ENCODE assay signal across 18 cellular contexts in the genomic region with DNA sequence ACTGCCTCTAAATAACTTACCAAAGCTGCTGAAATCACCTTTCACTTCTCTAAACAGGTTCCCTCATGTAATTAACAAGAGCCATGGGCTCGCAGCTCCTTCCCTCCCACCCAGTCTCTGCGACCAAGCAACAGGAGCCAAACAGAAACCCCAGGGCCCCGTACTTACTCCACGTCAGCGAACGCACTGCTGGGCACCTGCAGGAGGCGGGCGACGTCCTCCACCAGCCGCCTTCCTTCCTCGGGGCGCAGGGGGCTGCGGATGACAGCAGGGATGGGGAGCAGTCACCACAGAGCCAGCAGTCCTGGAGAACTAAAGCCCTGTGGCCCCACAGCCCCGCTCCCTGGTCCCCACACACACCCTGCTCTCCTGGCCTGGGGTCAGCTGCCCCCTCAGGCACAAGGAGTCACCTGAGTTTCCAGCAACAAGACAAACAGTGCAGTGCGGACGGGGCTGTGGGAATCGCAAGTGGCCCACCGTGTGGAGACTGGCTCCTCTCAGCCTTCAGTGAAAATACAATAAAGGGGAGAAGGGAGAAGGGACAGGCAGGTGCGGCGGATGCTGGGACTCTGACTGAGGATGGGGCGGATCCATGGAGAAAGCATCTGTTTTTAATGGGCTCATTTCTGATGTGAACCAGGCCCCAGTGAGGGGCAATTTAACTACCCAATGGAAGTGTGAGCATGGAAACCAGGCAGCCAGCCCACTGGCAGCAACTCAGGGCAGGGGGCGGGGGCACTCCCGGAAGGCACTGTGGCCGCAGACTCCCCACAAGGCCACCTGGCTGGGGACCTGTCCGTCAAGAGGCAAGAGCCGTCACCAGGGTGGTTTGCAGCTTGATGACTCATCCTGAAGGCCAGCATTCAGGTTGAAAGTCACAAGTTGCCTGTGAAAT.
DNase-seq lines count a peak whose midpoint lies in the region; ATAC-seq, FAIRE-seq and TF ChIP-seq lines count a peak whose summit lies in the region.
"Had no signal": no experiment of that assay in that cellular context is flagged by ENCODE, and none has a peak within 500 bp of the region (broad histone marks: within the 10 kb centered on the region; RNA-seq: fewer than 3 reads in every experiment).

No MANE protein-coding gene starts in this region.

- no peak for TF ChIP-seq EP300 in HepG2 (IDR thresholded peaks at IDR 0.05; ENCODE audit: low read depth in 2 of 2, low read length in 2 of 2)
- no peak for TF ChIP-seq EP300 in HepG2 (CRISPR knock-in tag; IDR thresholded peaks at IDR 0.05; ENCODE audit: borderline replicate concordance)

- no peaks in the 10 kb centered on the region for H3K79me2 ChIP-seq in HepG2 (ENCODE audit: insufficient read depth, low read length)

- no peak for TF ChIP-seq CTCF in HepG2 (CRISPR knock-in tag; IDR thresholded peaks at IDR 0.05)

- H3K4me1 ChIP-seq in HepG2 (ENCODE audit: insufficient read depth, low read length) = peaks cover 14% of the 10 kb centered on the region
- H3K4me1 ChIP-seq: esophagus muscularis mucosa, HAP-1, uterus had no signal

- POLR2A ChIA-PET in HepG2 (lab: Yijun Ruan, JAX) = no interaction called here

- no peak for TF ChIP-seq RAD21 in HepG2 (CRISPR knock-in tag; IDR thresholded peaks at IDR 0.05)

- intact Hi-C loops in HepG2 (cut with micrococcal nuclease; ENCODE audit: unreplicated experiment) = no loop called here

- no peaks in the 10 kb centered on the region for H3K27me3 ChIP-seq in HepG2 (ENCODE audit: control insufficient read depth in 1 of 2, insufficient read depth in 2 of 2, low read length in 2 of 2)
- H3K27me3 ChIP-seq: BLaER1, uterus had no signal

- no peak for FAIRE-seq in HepG2 (lab: Jason Lieb, UNC)
- FAIRE-seq: K562 had no signal

- H3K9me3 ChIP-seq in HepG2 (ENCODE audit: low read length) = no peaks in the 10 kb centered on the region
- H3K9me3 ChIP-seq: HAP-1, uterus had no signal

- CTCF ChIA-PET in HepG2 (lab: Yijun Ruan, JAX; ENCODE audit: low intra/inter-chr PET ratio, low total read pairs) = no interaction called here

- DNase-seq in ELF-1 (ENCODE audit: low read depth, low spot score) (peak; percentile 57), NCI-H146 (lab: John Stamatoyannopoulos, UW) (peak; percentile 99), NCI-H748 treated with DMSO at 0.1 percent for 48 hours (lab: John Stamatoyannopoulos, UW) (peak; percentile 98), HepG2 (ENCODE audit: low spot score) (peak; percentile 40), NCI-H82 (lab: John Stamatoyannopoulos, UW) (no peak)
- DNase-seq: activated B cell treated with CpG ODN at 0.5 μM for 24 hours; activated naive CD4-positive, alpha-beta T cell treated with anti-CD3 and anti-CD28 coated beads, Interleukin-2, amount 10 ng/mL, durations not matched to agents 7 days and 5 days; dermis blood vessel endothelial cell; DND-41; NCI-H1694; uterus had no signal

- no peak for TF ChIP-seq POLR2A in HepG2 (IDR thresholded peaks at IDR 0.05; ENCODE audit: insufficient read depth in 1 of 2, low read depth in 2 of 2, low read length in 2 of 2)

- no peak overlapping the region for H2AFZ ChIP-seq in HepG2 (ENCODE audit: low read length)

- no peak overlapping the region for H3K4me2 ChIP-seq in HepG2 (ENCODE audit: low read depth, low read length)
- H3K4me2 ChIP-seq: BLaER1 had no signal

- 92% methylated on average over 20 of the region's 26 CpGs for WGBS in HepG2 (ENCODE audit: low lambda C conversion rate)

- in situ Hi-C loops in HepG2 (cut with HindIII; ENCODE audit: extremely low pct_ligation_motif_present, low pct_unique_long_range_greater_than_20kb) = no loop called here

- no peak overlapping the region for H3K27ac ChIP-seq in HepG2 (ENCODE audit: extremely low read length, insufficient read depth, low read length)
- H3K27ac ChIP-seq: BLaER1, esophagus muscularis mucosa, uterus had no signal

- BruUV-seq in HepG2 (replicated peaks; lab: Mats Ljungman, UMichigan) = no TSS peak

- H3K4me3 ChIP-seq in HepG2 (replicated peaks in 1 of 3; ENCODE audit: insufficient read depth in 1 of 3, low read depth in 2 of 3, low read length in 3 of 3) = no peak overlapping the region
- H3K4me3 ChIP-seq: BLaER1, esophagus muscularis mucosa, HAP-1, K562, uterus had no signal

- no peak overlapping the region for H3K9ac ChIP-seq in HepG2 (ENCODE audit: insufficient read depth, low read depth, low read length)
- H3K9ac ChIP-seq: BLaER1 had no signal

- H4K20me1 ChIP-seq in HepG2 (ENCODE audit: insufficient read depth, low read length) = 0 out of 2 replicates have a peak, but pooled peaks cover 3% of the 10 kb centered on the region
- H4K20me1 ChIP-seq: BLaER1 had no signal

- H3K36me3 ChIP-seq in HepG2 (replicated peaks in 1 of 2; ENCODE audit: control insufficient read depth in 1 of 2, insufficient read depth in 2 of 2, low read length in 2 of 2) = peaks cover 0 to 7% of the 10 kb centered on the region in 2 experiments; a peak in 1 of 5 replicates
- H3K36me3 ChIP-seq: BLaER1, esophagus muscularis mucosa, HAP-1, uterus had no signal

- ATAC-seq in HepG2 (peak; percentile 77), GM21526 (IDR thresholded peaks at IDR 0.05; ENCODE audit: low FRiP score, unreplicated experiment) (no peak), GM21390 (IDR thresholded peaks at IDR 0.05; ENCODE audit: unreplicated experiment) (no peak), GM19035 (IDR thresholded peaks at IDR 0.05; ENCODE audit: unreplicated experiment) (no peak)
- ATAC-seq: K562 had no signal

TF ChIP-seq in HepG2, 621 proteins besides CTCF, POLR2A, EP300 and RAD21 (continues in another document):
- TF ChIP-seq TARDBP (CRISPR knock-in tag; IDR thresholded peaks at IDR 0.05) (no peak), GPN1 (CRISPR knock-in tag; IDR thresholded peaks at IDR 0.05; ENCODE audit: borderline replicate concordance) (no peak), CREB1 (IDR thresholded peaks at IDR 0.05) (peak; percentile 59; the same call in 1 of the 2 replicates), CREB1 (CRISPR knock-in tag; IDR thresholded peaks at IDR 0.05) (no peak), FOSL2 (CRISPR knock-in tag; IDR thresholded peaks at IDR 0.05) (peak; percentile 95), TEAD3 (CRISPR knock-in tag; optimal IDR thresholded peaks at IDR 0.05; ENCODE audit: borderline replicate concordance) (peak; percentile 35), HDAC1 (CRISPR knock-in tag; IDR thresholded peaks at IDR 0.05) (0 out of 2 replicates have a peak, but pooled peaks have one; percentile 25), ZNF687 (CRISPR knock-in tag; IDR thresholded peaks at IDR 0.05) (peak; percentile 41), ISX (CRISPR knock-in tag; conservative IDR thresholded peaks at IDR 0.05) (no peak), JUND (CRISPR knock-in tag; IDR thresholded peaks at IDR 0.05) (0 out of 2 replicates have a peak, but pooled peaks have one; percentile 32)
- TF ChIP-seq, protein P1, sequence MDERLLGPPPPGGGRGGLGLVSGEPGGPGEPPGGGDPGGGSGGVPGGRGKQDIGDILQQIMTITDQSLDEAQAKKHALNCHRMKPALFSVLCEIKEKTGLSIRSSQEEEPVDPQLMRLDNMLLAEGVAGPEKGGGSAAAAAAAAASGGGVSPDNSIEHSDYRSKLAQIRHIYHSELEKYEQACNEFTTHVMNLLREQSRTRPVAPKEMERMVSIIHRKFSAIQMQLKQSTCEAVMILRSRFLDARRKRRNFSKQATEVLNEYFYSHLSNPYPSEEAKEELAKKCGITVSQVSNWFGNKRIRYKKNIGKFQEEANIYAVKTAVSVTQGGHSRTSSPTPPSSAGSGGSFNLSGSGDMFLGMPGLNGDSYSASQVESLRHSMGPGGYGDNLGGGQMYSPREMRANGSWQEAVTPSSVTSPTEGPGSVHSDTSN (CRISPR knock-in tag; IDR thresholded peaks at IDR 0.05) = peak; percentile 49; the same call in 1 of the 2 replicates
